ENCODE assay signal across 6 cellular contexts in genomic region chr22:24553597-24554315, GRCh38. TPM values are rescaled to one million over a fixed set of nuclear protein-coding genes. Genes with fewer than 3 reads are reported as not detected.
DNase-seq lines count a peak whose midpoint lies in the region; ATAC-seq and TF ChIP-seq lines count a peak whose summit lies in the region.

No MANE protein-coding gene starts in this region.

- no peaks in the 10 kb centered on the region for H3K9me3 ChIP-seq in CD4-positive, alpha-beta T cell (ENCODE audit: control insufficient read depth, low read length)
- no peaks in the 10 kb centered on the region for H3K9me3 ChIP-seq in upper lobe of left lung

- H3K4me3 Mint-ChIP-seq in CD4-positive, alpha-beta T cell: peak overlapping the region; percentile 94

- POLR2A ChIA-PET in CD4-positive, alpha-beta T cell (lab: Charles Lee): interaction anchor here (2.4 kb wide), 1 partner anchor 127 kb away, joined by 17 read pairs; the partner anchor contains the start of gene ADORA2A

- no peaks in the 10 kb centered on the region for H3K27me3 Mint-ChIP-seq in CD4-positive, alpha-beta T cell

- H3K9me3 Mint-ChIP-seq in CD4-positive, alpha-beta T cell: no peaks in the 10 kb centered on the region

- no peak for TF ChIP-seq POLR2A in upper lobe of left lung (IDR thresholded peaks at IDR 0.05)

- peaks cover 6 to 32% (median 17%) of the 10 kb centered on the region in 4 donors for H3K36me3 ChIP-seq in upper lobe of left lung

- peaks cover 71% of the 10 kb centered on the region for H3K4me1 Mint-ChIP-seq in CD4-positive, alpha-beta T cell (ENCODE audit: low read depth)

- TF ChIP-seq CTCF in CD4-positive, alpha-beta T cell (IDR thresholded peaks at IDR 0.05): no peak
- TF ChIP-seq CTCF in upper lobe of left lung (IDR thresholded peaks at IDR 0.05): no peak

- intact Hi-C loops in CD4-positive, alpha-beta T cell (cut with DNase I, micrococcal nuclease): loop anchor here in 1 of 2 experiments (5.0 to 10.0 kb wide), 4 partner anchors 639 to 1879 kb away; partner anchors contain the start of genes RAB36 and RSPH14
- intact Hi-C loops in left ventricle myocardium superior (cut with micrococcal nuclease): no loop called here

- no peak for ATAC-seq in CD4-positive, alpha-beta T cell (ENCODE audit: poor library complexity)
- ATAC-seq in left ventricle myocardium superior (peak; percentile 19), upper lobe of left lung (ENCODE audit: low FRiP score in 2 of 2) (no peak)

- H3K36me3 Mint-ChIP-seq in CD4-positive, alpha-beta T cell (ENCODE audit: low read depth): peaks cover 60% of the 10 kb centered on the region

- peaks cover 41 to 68% (median 49%) of the 10 kb centered on the region in 4 donors for H3K4me1 ChIP-seq in upper lobe of left lung

- H3K27ac Mint-ChIP-seq in CD4-positive, alpha-beta T cell: peak overlapping the region; percentile 80

- CTCF ChIA-PET in CD4-positive, alpha-beta T cell (lab: Charles Lee): no interaction called here

- no peaks in the 10 kb centered on the region for H3K27me3 ChIP-seq in CD4-positive, alpha-beta T cell (ENCODE audit: control insufficient read depth, insufficient read depth, low read length)
- H3K27me3 ChIP-seq in upper lobe of left lung: no peaks in the 10 kb centered on the region

- DNase-seq in CD4-positive, alpha-beta T cell: no peak
- peak; percentile 5 for DNase-seq in RPMI7951 (ENCODE audit: low read depth)
- peak; percentile 75 for DNase-seq in left ventricle myocardium superior
- DNase-seq in upper lobe of left lung: no peak
- DNase-seq in iPS-NIHi7 (ENCODE audit: extremely low spot score): no peak
- DNase-seq in SHP77 (lab: John Stamatoyannopoulos, UW): no peak

- peak overlapping the region; percentile 84 for H3K27ac ChIP-seq in CD4-positive, alpha-beta T cell (ENCODE audit: low read depth, low read length)
- H3K27ac ChIP-seq in upper lobe of left lung: peak overlapping the region; percentile 98 to 99 (median 98)

- 35% methylated on average over 5 to 10 of the region's 12 CpGs for WGBS in upper lobe of left lung, 2 donors

- TF ChIP-seq EP300 in upper lobe of left lung (IDR thresholded peaks at IDR 0.05): no peak

- H3K4me3 ChIP-seq in upper lobe of left lung: peak overlapping the region; percentile 78 to 98 (median 92)

RNA-seq across cellular contexts. Expression of gene GUCD1, which starts 1.2 kb away (rescaled TPM):
- 10 to 100 TPM; 60.9 to 68.3 TPM for total RNA-seq in CD4-positive, alpha-beta T cell
- 60.7 and 69.4 TPM in 2 replicates for total RNA-seq in RPMI7951 (2014; rRNA removed; shearing (Covaris generic))
- total RNA-seq in left ventricle myocardium superior (275 TPM), upper lobe of left lung (100 to 1,000 TPM in 5 of 6 donors, 10 to 100 TPM in 1; 77.5 to 231 (median 160) TPM)

RNA-seq across cellular contexts. Expression of gene SNRPD3, which starts 2.0 kb away (rescaled TPM):
- total RNA-seq in CD4-positive, alpha-beta T cell: 10 to 100 TPM; 31.0 to 31.5 TPM
- 179 and 194 TPM in 2 replicates for total RNA-seq in RPMI7951 (2014; rRNA removed; shearing (Covaris generic))
- 73.7 TPM for total RNA-seq in left ventricle myocardium superior
- total RNA-seq in upper lobe of left lung: 100 to 1,000 TPM in 1 of 6 donors, 10 to 100 TPM in 5; 66.8 to 119 (median 84.8) TPM

RNA-seq across cellular contexts. Expression of gene LRRC75B, which starts 39.1 kb away (rescaled TPM):
- not detected for total RNA-seq in CD4-positive, alpha-beta T cell
- total RNA-seq in RPMI7951 (2014; rRNA removed; shearing (Covaris generic)): 0.60 and 3.6 TPM in 2 replicates
- total RNA-seq in left ventricle myocardium superior: 6.9 TPM
- 10 to 100 TPM in 4 of 6 donors, 1 to 10 TPM in 2; 9.7 to 50.3 (median 13.2) TPM for total RNA-seq in upper lobe of left lung

RNA-seq across cellular contexts. Expression of gene GGT1, which starts 49.2 kb away (rescaled TPM):
- 10 to 100 TPM; 19.7 to 20.1 TPM for total RNA-seq in CD4-positive, alpha-beta T cell
- total RNA-seq in RPMI7951 (2014; rRNA removed; shearing (Covaris generic)): under 0.01 and 0.20 TPM in 2 replicates
- total RNA-seq in left ventricle myocardium superior: 1.2 TPM
- 100 to 1,000 TPM in 4 of 6 donors, 10 to 100 TPM in 2; 57.4 to 220 (median 117) TPM for total RNA-seq in upper lobe of left lung

RNA-seq across cellular contexts. Expression of gene UPB1, which starts 58.6 kb away (rescaled TPM):
- total RNA-seq in CD4-positive, alpha-beta T cell: 1 to 10 TPM; 2.7 to 3.7 TPM
- total RNA-seq in RPMI7951 (2014; rRNA removed; shearing (Covaris generic)): under 0.01 TPM in 1 of 2 replicates, not detected in the other
- 0.97 TPM for total RNA-seq in left ventricle myocardium superior
- 1 to 10 TPM in 5 of 6 donors, under 1 TPM in 1; 0.91 to 9.4 (median 1.4) TPM for total RNA-seq in upper lobe of left lung

Comparison
In these comparisons a context has a peak if more than half of its experiments do, and no peak if none do; other contexts are left out.
1. DNase-seq: peak in RPMI7951 (single experiment) and left ventricle myocardium superior (single experiment); none in CD4-positive, alpha-beta T cell (0 of 10), upper lobe of left lung (0 of 2), iPS-NIHi7 (single experiment) and SHP77 (0 of 2).